13 cellular contexts compared by ENCODE assay signal in genomic region chr12:15336772-15337553, GRCh38. TPM values are rescaled to one million over a fixed set of nuclear protein-coding genes. Genes with fewer than 3 reads are reported as not detected.
DNase-seq lines count a peak whose midpoint lies in the region; ATAC-seq and TF ChIP-seq lines count a peak whose summit lies in the region.
"Had no signal": no experiment of that assay in that cellular context is flagged by ENCODE, and none has a peak within 500 bp of the region (broad histone marks: within the 10 kb centered on the region; RNA-seq: fewer than 3 reads in every experiment).

No MANE protein-coding gene starts in this region.

- 21 to 46% methylated on average over 8 to 9 of the region's 9 CpGs for WGBS in gastroesophageal sphincter (ENCODE audit: low coverage in 1 of 2), 2 donors

- TF ChIP-seq EP300 in gastroesophageal sphincter (IDR thresholded peaks at IDR 0.05), result no peak

- H3K9me3 ChIP-seq in HEK293 (ENCODE audit: control insufficient read depth, insufficient read depth, low read depth, low read length), result no peaks in the 10 kb centered on the region
- H3K9me3 ChIP-seq in gastroesophageal sphincter, result no peaks in the 10 kb centered on the region
- H3K9me3 ChIP-seq: suprapubic skin had no signal

- CTCF ChIA-PET in HEK293 (lab: Yijun Ruan, JAX), result no interaction called here

- H3K4me3 ChIP-seq in HEK293 (ENCODE audit: low read depth, low read length) (no peak overlapping the region), gastroesophageal sphincter (no peak overlapping the region)
- H3K4me3 ChIP-seq: coronary artery, suprapubic skin had no signal

- no peaks in the 10 kb centered on the region for H3K36me3 ChIP-seq in HEK293 (ENCODE audit: control insufficient read depth in 2 of 2, insufficient read depth in 1 of 2, low read length in 2 of 2)
- H3K36me3 ChIP-seq in gastroesophageal sphincter, result no peaks in the 10 kb centered on the region
- H3K36me3 ChIP-seq: suprapubic skin had no signal

- H3K27me3 ChIP-seq in gastroesophageal sphincter, result peaks cover 7% of the 10 kb centered on the region

- no peaks in the 10 kb centered on the region; the same call in 1 of the 2 replicates for H3K4me1 ChIP-seq in HEK293 (ENCODE audit: control insufficient read depth, insufficient read depth, low read length)
- no peaks in the 10 kb centered on the region for H3K4me1 ChIP-seq in gastroesophageal sphincter
- H3K4me1 ChIP-seq: suprapubic skin had no signal

- TF ChIP-seq CTCF in HEK293 (tag by site-specific recombination; IDR thresholded peaks at IDR 0.05), result no peak
- TF ChIP-seq CTCF in gastroesophageal sphincter (IDR thresholded peaks at IDR 0.05), result no peak

- TF ChIP-seq POLR2A in gastroesophageal sphincter (IDR thresholded peaks at IDR 0.05), result no peak

- H3K27ac ChIP-seq in HEK293 (ENCODE audit: extremely low read depth, low read depth, low read length) (no peak overlapping the region), gastroesophageal sphincter (no peak overlapping the region), temporal lobe (ENCODE audit: low read depth, low read length) (peak overlapping the region; percentile 36)
- H3K27ac ChIP-seq: coronary artery, suprapubic skin had no signal

- POLR2A ChIA-PET in HEK293 (lab: Yijun Ruan, JAX), result no interaction called here

- ATAC-seq in gastroesophageal sphincter, result peak; percentile 75
- ATAC-seq: activated CD8-positive, alpha-beta T cell treated with anti-CD3 and anti-CD28 coated beads, Interleukin-2, amount 10 ng/mL, durations not matched to agents 7 days and 5 days had no signal

- peak; percentile 75 for DNase-seq in amniotic epithelial cell (ENCODE audit: low read depth)
- no peak for DNase-seq in effector CD4-positive, alpha-beta T cell
- no peak for DNase-seq in activated CD4-positive, alpha-beta T cell treated with anti-CD3 and anti-CD28 coated beads for 48 hours
- DNase-seq in DMS 273 treated with DMSO at 0.1 percent for 48 hours (lab: John Stamatoyannopoulos, UW), result no peak
- DNase-seq: activated CD8-positive, alpha-beta T cell treated with anti-CD3 and anti-CD28 coated beads, Interleukin-2, amount 10 ng/mL, durations not matched to agents 7 days and 5 days; activated naive CD4-positive, alpha-beta T cell; hypothalamus; OCI-M1 had no signal

TF ChIP-seq in HEK293, 187 proteins besides CTCF, POLR2A, EP300 and RAD21:
- TF ChIP-seq GLIS2 (tag by site-specific recombination; IDR thresholded peaks at IDR 0.05), result no peak
- TF ChIP-seq ZNF174 (tag by site-specific recombination; IDR thresholded peaks at IDR 0.05), result no peak
- 0 out of 2 replicates have a peak, but pooled peaks have one; percentile 28 for TF ChIP-seq ZNF660 (tag by site-specific recombination; IDR thresholded peaks at IDR 0.05)
- no peak for TF ChIP-seq ZNF610 (tag by site-specific recombination; IDR thresholded peaks at IDR 0.05; ENCODE audit: borderline replicate concordance)
- TF ChIP-seq ZNF24 (tag by site-specific recombination; IDR thresholded peaks at IDR 0.05), result no peak
- TF ChIP-seq PRDM10 (tag by site-specific recombination; IDR thresholded peaks at IDR 0.05), result no peak
TF ChIP-seq in HEK293: peak in this region for 1.

RNA-seq across cellular contexts. Expression of gene PTPRO, which starts 14.7 kb away (rescaled TPM):
- 10 to 100 TPM in 1 of 4 donors, 1 to 10 TPM in 2, under 1 TPM in 1; 0.50 to 10.7 (median 2.8) TPM for total RNA-seq in gastroesophageal sphincter
- total RNA-seq in temporal lobe, result 209 TPM

Comparison
In these comparisons a context has a peak if more than half of its experiments do, and no peak if none do; other contexts are left out.
1. RNA of gene PTPRO, which starts 14.7 kb away (total RNA-seq): 209 TPM in temporal lobe (single experiment); 0.50 to 10.7 TPM in gastroesophageal sphincter; every median in the first group is over 10 times any median in the second.